Comparison of ENCODE assay signal across 19 cellular contexts in genomic region chr1:197736689-197737088, GRCh38. TPM values are rescaled to one million over a fixed set of nuclear protein-coding genes. Genes with fewer than 3 reads are reported as not detected.
A peak's percentile ranks its signal among the peaks of the same experiment; 100 is the strongest.
DNase-seq lines count a peak whose midpoint lies in the region; ATAC-seq, FAIRE-seq and TF ChIP-seq lines count a peak whose summit lies in the region.
"Had no signal": no experiment of that assay in that cellular context is flagged by ENCODE, and none has a peak within 500 bp of the region (broad histone marks: within the 10 kb centered on the region; RNA-seq: fewer than 3 reads in every experiment).

No MANE protein-coding gene starts in this region.

- FAIRE-seq in keratinocyte (lab: Jason Lieb, UNC), result peak; percentile 74
- FAIRE-seq: TTC549 had no signal

- H4K20me1 ChIP-seq in mammary epithelial cell (ENCODE audit: insufficient read depth, low read length), result no peaks in the 10 kb centered on the region
- no peaks in the 10 kb centered on the region for H4K20me1 ChIP-seq in keratinocyte (ENCODE audit: control insufficient read depth, extremely low read depth, insufficient read depth, low read length)

- 0% methylated on average over 1 of the region's 1 CpG for WGBS in mammary epithelial cell (ENCODE audit: low coverage, missing lambda C conversion rate)

- peak overlapping the region; percentile 44 for H3K4me2 ChIP-seq in mammary epithelial cell (ENCODE audit: insufficient read depth, low read depth, low read length)
- H3K4me2 ChIP-seq in keratinocyte (ENCODE audit: control insufficient read depth, extremely low read depth, insufficient read depth, low read depth, low read length), result peak overlapping the region; percentile 5

- CTCF ChIA-PET in mammary epithelial cell (lab: Charles Lee; ENCODE audit: low non-redundant PET), result no interaction called here

- H3K9ac ChIP-seq in mammary epithelial cell (ENCODE audit: insufficient read depth, low read length) (no peak overlapping the region), keratinocyte (ENCODE audit: control insufficient read depth, extremely low read depth, insufficient read depth, low read length) (no peak overlapping the region)

- TF ChIP-seq CTCF in mammary epithelial cell (conservative IDR thresholded peaks at IDR 0.05 in 1 of 2, IDR thresholded peaks at IDR 0.05 in 1 of 2; ENCODE audit: extremely low read depth in 1 of 2, insufficient read depth in 1 of 2, low read depth in 1 of 2, low read length in 2 of 2), result no peak
- TF ChIP-seq CTCF in keratinocyte (optimal IDR thresholded peaks at IDR 0.05 in 1 of 3, IDR thresholded peaks at IDR 0.05 in 1 of 3, conservative IDR thresholded peaks at IDR 0.05 in 1 of 3; ENCODE audit: extremely low read depth in 1 of 3, insufficient read depth in 2 of 3, low read length in 3 of 3), result no peak

- H3K4me3 ChIP-seq in mammary epithelial cell (replicated peaks in 1 of 3; ENCODE audit: insufficient read depth in 1 of 3, low read depth in 2 of 3, low read length in 3 of 3) (no peak overlapping the region), keratinocyte (ENCODE audit: control insufficient read depth in 2 of 3, extremely low read depth in 1 of 3, insufficient read depth in 2 of 3, low read depth in 1 of 3, low read length in 3 of 3) (no peak overlapping the region)
- H3K4me3 ChIP-seq: ascending aorta had no signal

- H3K27me3 ChIP-seq in mammary epithelial cell (ENCODE audit: insufficient read depth, low read length) (no peaks in the 10 kb centered on the region), keratinocyte (ENCODE audit: control insufficient read depth, extremely low read depth, insufficient read depth, low read length) (no peaks in the 10 kb centered on the region)
- H3K27me3 ChIP-seq: ascending aorta had no signal

- peak; percentile 85 for DNase-seq in AG20443 (ENCODE audit: low spot score)
- peak; percentile 64 for DNase-seq in HS-5 (ENCODE audit: low read depth)
- peak; percentile 85 for DNase-seq in mammary epithelial cell
- peak; percentile 64 for DNase-seq in keratinocyte (ENCODE audit: low read depth, low spot score)
- DNase-seq in Ammon's horn (ENCODE audit: low spot score), result no peak
- DNase-seq in D341Med (ENCODE audit: low spot score), result no peak
- DNase-seq: activated CD4-positive, alpha-beta T cell treated with anti-CD3 and anti-CD28 coated beads, Interleukin-2, amount 50 U/mL, for 48 hours; GOT3; head of caudate nucleus; left cardiac atrium; NCI-H1930; NCI-H69; right cardiac atrium; stimulated activated CD4-positive, alpha-beta T cell treated with anti-CD3 and anti-CD28 coated beads, Interleukin-4, amount 100 ng/mL, for 1 hour had no signal

- H3K27ac ChIP-seq in mammary epithelial cell (ENCODE audit: insufficient read depth, low read depth, low read length), result peak overlapping the region; percentile 41
- H3K27ac ChIP-seq in keratinocyte (ENCODE audit: control insufficient read depth, insufficient read depth, low read length), result peak overlapping the region; percentile 33
- H3K27ac ChIP-seq: ascending aorta, C4-2B had no signal

- H3K9me3 ChIP-seq in mammary epithelial cell (replicated peaks; ENCODE audit: insufficient read depth, low read length), result peaks cover 3% of the 10 kb centered on the region
- H3K9me3 ChIP-seq in keratinocyte (ENCODE audit: control insufficient read depth, low read depth, low read length), result peaks cover 2% of the 10 kb centered on the region
- H3K9me3 ChIP-seq: ascending aorta had no signal

- no peaks in the 10 kb centered on the region for H3K36me3 ChIP-seq in mammary epithelial cell (ENCODE audit: insufficient read depth, low read length)
- H3K36me3 ChIP-seq in keratinocyte (ENCODE audit: control insufficient read depth in 2 of 2, extremely low read depth in 1 of 2, insufficient read depth in 2 of 2, low read length in 2 of 2), result peaks cover 0 to 4% of the 10 kb centered on the region in 2 experiments
- H3K36me3 ChIP-seq: ascending aorta had no signal

- no TSS peak for BruUV-seq in mammary epithelial cell (replicated peaks; lab: Mats Ljungman, UMichigan)

- H3K4me1 ChIP-seq in mammary epithelial cell (ENCODE audit: insufficient read depth, low read length), result peaks cover 13% of the 10 kb centered on the region
- peaks cover 12% of the 10 kb centered on the region for H3K4me1 ChIP-seq in keratinocyte (ENCODE audit: control insufficient read depth, extremely low read depth, insufficient read depth, low read length)
- H3K4me1 ChIP-seq: ascending aorta had no signal

- H3K79me2 ChIP-seq in mammary epithelial cell (ENCODE audit: insufficient read depth, low read length), result peaks cover 20% of the 10 kb centered on the region
- H3K79me2 ChIP-seq in keratinocyte (ENCODE audit: control insufficient read depth, insufficient read depth, low read length), result peaks cover 26% of the 10 kb centered on the region

- dilution Hi-C loops in mammary epithelial cell (cut with HindIII; ENCODE audit: low sequenced_read_pairs), result no loop called here
- dilution Hi-C loops in keratinocyte (cut with MboI; ENCODE audit: extremely low pct_ligation_motif_present, low sequenced_read_pairs), result no loop called here

- in situ Hi-C loops in mammary epithelial cell (cut with MboI; ENCODE audit: low sequenced_read_pairs in 2 of 2), result no loop called here

- ATAC-seq in GM21529 (IDR thresholded peaks at IDR 0.05; ENCODE audit: unreplicated experiment), result no peak
- ATAC-seq in GM21381 (IDR thresholded peaks at IDR 0.05; ENCODE audit: unreplicated experiment), result no peak
- ATAC-seq: left cardiac atrium, right cardiac atrium had no signal

- H3K9me1 ChIP-seq in keratinocyte (ENCODE audit: control insufficient read depth, extremely low read depth, insufficient read depth, low read length), result no peaks in the 10 kb centered on the region

- intact Hi-C loops in mammary epithelial cell (cut with micrococcal nuclease), result no loop called here

- no peak overlapping the region for H2AFZ ChIP-seq in mammary epithelial cell (ENCODE audit: low read depth, low read length)
- H2AFZ ChIP-seq in keratinocyte (ENCODE audit: control insufficient read depth, low read length), result no peak overlapping the region

RNA-seq across cellular contexts. Expression of gene DENND1B, which starts 38.6 kb away (rescaled TPM):
- total RNA-seq in mammary epithelial cell, result 10 to 100 TPM; 12.5 to 31.7 TPM
- 2.8 TPM for polyA plus RNA-seq in mammary epithelial cell
- polyA minus RNA-seq in mammary epithelial cell, result 7.1 TPM
- polyA plus RNA-seq in keratinocyte, result 4.8 to 7.6 TPM (median 5.2 TPM) in 3 replicates
- polyA plus RNA-seq in keratinocyte (2011; ENCODE audit: low read depth), result 4.1 TPM
- polyA plus RNA-seq in keratinocyte (2011; cell fraction: cytosol; rRNA removed), result 2.7 and 7.0 TPM in 2 replicates
- 9.5 and 11.2 TPM in 2 replicates for polyA plus RNA-seq in keratinocyte (2011; cell fraction: nucleus; rRNA removed)
- polyA plus RNA-seq in keratinocyte (2012; ENCODE audit: low replicate concordance), result 4.4 TPM in 2 replicates
- 8.1 to 36.8 TPM (median 22.4 TPM) in 3 replicates for polyA minus RNA-seq in keratinocyte
- polyA minus RNA-seq in keratinocyte (2011; cell fraction: cytosol; rRNA and poly(A)+ RNA removed), result 6.1 TPM
- 31.0 and 55.8 TPM in 2 replicates for polyA minus RNA-seq in keratinocyte (2011; cell fraction: nucleus; rRNA and poly(A)+ RNA removed)

Comparison
In these comparisons a context has a peak if more than half of its experiments do, and no peak if none do; other contexts are left out.
1. DNase-seq: peak in AG20443 (single experiment), HS-5 (single experiment), mammary epithelial cell (single experiment) and keratinocyte (single experiment); none in Ammon's horn (single experiment) and D341Med (single experiment).